Comparison of ENCODE assay signal across 7 cellular contexts in the genomic region with DNA sequence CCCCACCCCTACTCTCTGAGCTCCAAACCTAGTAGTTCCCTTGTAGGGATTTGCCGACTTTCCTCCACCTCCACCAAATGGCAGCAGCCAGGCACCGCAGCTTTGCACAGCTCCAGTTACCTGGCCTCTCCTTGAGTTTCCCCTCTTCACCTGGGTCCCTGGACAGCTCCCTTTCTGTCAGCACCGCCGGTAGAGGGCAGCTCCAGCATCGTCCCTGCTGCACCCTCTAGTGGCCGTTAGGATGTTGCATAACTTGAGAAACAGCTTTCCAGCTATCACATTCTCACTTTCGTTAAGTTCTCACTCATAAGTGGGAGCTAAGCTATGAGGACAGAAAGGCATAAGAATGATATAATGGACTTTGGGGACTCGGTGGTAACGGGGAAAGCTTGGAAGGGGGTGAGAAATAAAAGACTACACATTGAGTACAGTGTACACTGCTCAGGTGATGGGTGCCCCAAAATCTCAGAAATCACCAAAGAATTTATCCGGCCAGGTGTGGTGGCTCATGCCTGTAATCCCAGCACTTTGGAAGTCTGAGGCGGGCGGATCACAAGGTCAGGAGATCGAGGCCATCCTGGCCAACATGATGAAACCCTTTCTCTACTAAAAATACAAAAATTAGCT.
A peak's percentile ranks its signal among the peaks of the same experiment; 100 is the strongest.
DNase-seq lines count a peak whose midpoint lies in the region; ATAC-seq and TF ChIP-seq lines count a peak whose summit lies in the region.

No MANE protein-coding gene starts in this region.

- H3K9ac ChIP-seq in adipocyte (ENCODE audit: low read length), result no peak overlapping the region

- H3K36me3 ChIP-seq in adipocyte (ENCODE audit: control insufficient read depth, insufficient read depth, low read length, severe bottlenecking), result no peaks in the 10 kb centered on the region
- H3K36me3 ChIP-seq in right atrium auricular region, result no peaks in the 10 kb centered on the region
- H3K36me3 ChIP-seq in sigmoid colon, result no peaks in the 10 kb centered on the region

- H3K27ac ChIP-seq in right atrium auricular region (no peak overlapping the region), sigmoid colon (no peak overlapping the region)

- TF ChIP-seq CTCF in GM13977 (IDR thresholded peaks at IDR 0.05; ENCODE audit: extremely low read depth, insufficient read depth, missing control alignments) (peak; percentile 99), right atrium auricular region (IDR thresholded peaks at IDR 0.05) (peak; percentile 84 to 87), sigmoid colon (IDR thresholded peaks at IDR 0.05) (peak; percentile 31 to 76 (median 74))

- no peak for TF ChIP-seq POLR2A in sigmoid colon (IDR thresholded peaks at IDR 0.05)

- H3K9me3 ChIP-seq in adipocyte (ENCODE audit: control insufficient read depth, low read length), result no peaks in the 10 kb centered on the region
- no peaks in the 10 kb centered on the region for H3K9me3 ChIP-seq in right atrium auricular region
- no peaks in the 10 kb centered on the region for H3K9me3 ChIP-seq in sigmoid colon

- 18 to 22% methylated on average over 13 of the region's 13 CpGs for WGBS in sigmoid colon, 2 donors

- ATAC-seq in HG02798 (IDR thresholded peaks at IDR 0.05; ENCODE audit: poor library complexity, unreplicated experiment), result peak; percentile 99

- H3K4me3 ChIP-seq in adipocyte (ENCODE audit: low read length) (no peak overlapping the region), right atrium auricular region (no peak overlapping the region), sigmoid colon (no peak overlapping the region)

- in situ Hi-C loops in GM13977 (cut with MboI; ENCODE audit: low pct_unique_long_range_greater_than_20kb, low sequenced_read_pairs, unreplicated experiment), result no loop called here

- TF ChIP-seq EP300 in sigmoid colon (IDR thresholded peaks at IDR 0.05), result no peak

- intact Hi-C loops in sigmoid colon (cut with DNase I), result no loop called here

- H3K4me1 ChIP-seq in adipocyte (ENCODE audit: control insufficient read depth, insufficient read depth, low read length) (no peaks in the 10 kb centered on the region), right atrium auricular region (no peaks in the 10 kb centered on the region), sigmoid colon (no peaks in the 10 kb centered on the region)

- DNase-seq in GM13977 (ENCODE audit: low spot score) (peak; percentile 73), NCI-H128 (lab: John Stamatoyannopoulos, UW; ENCODE audit: unreplicated experiment) (peak; percentile 85), SKM-1 treated with dmso at 0.1 percent for 144 hours (lab: John Stamatoyannopoulos, UW; ENCODE audit: unreplicated experiment) (peak; percentile 61), adipocyte (ENCODE audit: low read depth) (peak; percentile 63), right atrium auricular region (ENCODE audit: low spot score) (peak; percentile 75), sigmoid colon (peak; percentile 78)

- H3K27me3 ChIP-seq in adipocyte (replicated peaks; ENCODE audit: control insufficient read depth, insufficient read depth, low read length), result peaks cover 9% of the 10 kb centered on the region
- no peaks in the 10 kb centered on the region for H3K27me3 ChIP-seq in right atrium auricular region
- peaks cover 0 to 8% (median 0%) of the 10 kb centered on the region in 3 donors for H3K27me3 ChIP-seq in sigmoid colon
